17 cellular contexts compared by ENCODE assay signal in the genomic region with DNA sequence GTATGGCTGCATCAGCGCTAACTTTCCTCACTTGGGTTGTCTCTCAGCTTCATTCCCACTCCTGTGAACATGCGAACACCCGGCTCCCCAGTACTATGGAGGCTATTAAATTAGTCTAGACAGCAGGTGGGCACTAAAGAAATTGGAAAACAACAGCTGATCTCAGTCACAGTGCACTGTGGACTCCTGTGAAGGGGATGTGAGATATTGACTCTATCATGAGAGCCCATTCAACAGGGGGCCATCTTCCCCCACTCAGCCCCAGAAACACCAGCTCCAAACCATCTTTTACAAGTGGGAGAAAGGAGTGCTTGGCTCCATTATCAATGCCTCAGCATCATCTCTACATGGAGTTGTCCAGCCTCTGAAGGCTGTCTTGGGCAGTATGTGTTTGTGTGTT.
"Had no signal": no experiment of that assay in that cellular context is flagged by ENCODE, and none has a peak within 500 bp of the region (broad histone marks: within the 10 kb centered on the region; RNA-seq: fewer than 3 reads in every experiment).

No MANE protein-coding gene starts in this region.

- DNase-seq: KBM-7, MV-4-11, NCI-H1048, NCI-H1436, NCI-H1694 treated with DMSO at 0.1 percent for 48 hours, NCI-H1930, NCI-H2081, NCI-H2227 treated with DMSO at 0.1 percent for 48 hours, NCI-H526 treated with DMSO at 0.1 percent for 48 hours, Right ventricle myocardium superior, RPMI8226, SIG-M5, SK-N-SH, SW 1271, T-cell had no signal

- H3K36me3 ChIP-seq: SJSA1 had no signal

- H3K27ac ChIP-seq: SJSA1 had no signal

- H3K27me3 ChIP-seq: SJSA1 had no signal

- H3K9me3 Mint-ChIP-seq: T-helper 1 cell treated with Interleukin-12 subunit alpha and Interleukin-12 subunit beta and Interleukin-4 antibody, amounts not matched to agents 30 μg/mL and 1 μg/mL, for 36 hours had no signal

- H3K4me3 Mint-ChIP-seq: T-cell; T-helper 1 cell treated with Interleukin-12 subunit alpha and Interleukin-12 subunit beta and Interleukin-4 antibody, amounts not matched to agents 30 μg/mL and 1 μg/mL, for 36 hours had no signal

- H3K9me3 ChIP-seq: SJSA1, SK-N-SH had no signal

- ATAC-seq: T-cell had no signal

- H3K4me1 ChIP-seq: SJSA1 had no signal

- H3K4me3 ChIP-seq: SJSA1 had no signal

- H3K36me3 Mint-ChIP-seq: T-cell had no signal

- H3K27ac Mint-ChIP-seq: T-cell; T-helper 1 cell treated with Interleukin-12 subunit alpha and Interleukin-12 subunit beta and Interleukin-4 antibody, amounts not matched to agents 30 μg/mL and 1 μg/mL, for 36 hours had no signal

- H3K9ac ChIP-seq: SK-N-SH had no signal
